In genomic region chr12:40336573-40337199, GRCh38 we compare ENCODE assay signal across 8 cellular contexts.
DNase-seq lines count a peak whose midpoint lies in the region; ATAC-seq and TF ChIP-seq lines count a peak whose summit lies in the region.

No MANE protein-coding gene starts in this region.

- H3K9me3 ChIP-seq in neuronal stem cell (replicated peaks in 1 of 2; ENCODE audit: control insufficient read depth in 2 of 2, insufficient read depth in 1 of 2, low read depth in 1 of 2, low read length in 2 of 2): no peaks in the 10 kb centered on the region

- peak; percentile 63 for ATAC-seq in HG02884 (IDR thresholded peaks at IDR 0.05; ENCODE audit: unreplicated experiment)

- H3K9ac ChIP-seq in neuronal stem cell (ENCODE audit: low read depth, low read length, poor library complexity): no peak overlapping the region

- H2BK12ac ChIP-seq in neuronal stem cell (ENCODE audit: low read length): no peak overlapping the region

- H2AFZ ChIP-seq in neuronal stem cell (ENCODE audit: low read length): no peak overlapping the region

- no peak overlapping the region for H3K14ac ChIP-seq in neuronal stem cell (ENCODE audit: low read length)

- H3K79me1 ChIP-seq in neuronal stem cell (ENCODE audit: low read depth, low read length): no peaks in the 10 kb centered on the region

- peak; percentile 64 for TF ChIP-seq CTCF in GM06990 (IDR thresholded peaks at IDR 0.05; ENCODE audit: insufficient read depth, low read length, poor library complexity, severe bottlenecking)

- H3K18ac ChIP-seq in neuronal stem cell (ENCODE audit: low read length): no peak overlapping the region

- H3K4me1 ChIP-seq in neuronal stem cell (ENCODE audit: control insufficient read depth in 2 of 2, insufficient read depth in 1 of 2, low read depth in 1 of 2, low read length in 2 of 2): no peaks in the 10 kb centered on the region

- no peak overlapping the region for H3K4me2 ChIP-seq in neuronal stem cell (ENCODE audit: insufficient read depth, low read length, poor library complexity, severe bottlenecking)

- no peak overlapping the region for H4K91ac ChIP-seq in neuronal stem cell (ENCODE audit: low read depth, low read length, poor library complexity)

- no peak overlapping the region for H2AK5ac ChIP-seq in neuronal stem cell (ENCODE audit: low read depth, low read length)

- no peak overlapping the region for H2BK120ac ChIP-seq in neuronal stem cell (ENCODE audit: low read depth, low read length)

- no peak for DNase-seq in GM06990 (ENCODE audit: extremely low read depth, insufficient read length)
- DNase-seq in RPMI7951 (ENCODE audit: low read depth): peak; percentile 2
- peak; percentile 20 for DNase-seq in hepatic stellate cell (ENCODE audit: low spot score)
- no peak for DNase-seq in ecto neural progenitor cell (ENCODE audit: low spot score)
- DNase-seq in activated CD4-positive, CD25-positive, alpha-beta regulatory T cell (lab: John Stamatoyannopoulos, UW): no peak
- no peak for DNase-seq in neuronal stem cell (ENCODE audit: low spot score)
- DNase-seq in SHP77 (lab: John Stamatoyannopoulos, UW): no peak

- WGBS in neuronal stem cell (ENCODE audit: extremely low coverage in 2 of 2, insufficient read length in 2 of 2, insufficient replicate concordance in 1 of 2), 2 donors: no CpG with 5 or more reads among the region's 1 CpG

- H3K27ac ChIP-seq in neuronal stem cell (replicated peaks; ENCODE audit: low read length): no peak overlapping the region

- no peak overlapping the region for H3K4ac ChIP-seq in neuronal stem cell (ENCODE audit: low read length)

- H3K36me3 ChIP-seq in GM06990 (ENCODE audit: control insufficient read depth, insufficient read depth, low read length) (no peaks in the 10 kb centered on the region; the same call in 1 of the 2 replicates), neuronal stem cell (replicated peaks in 1 of 2; ENCODE audit: control insufficient read depth in 2 of 2, insufficient read depth in 2 of 2, low read length in 2 of 2) (no peaks in the 10 kb centered on the region)

- H3K27me3 ChIP-seq in GM06990 (replicated peaks; ENCODE audit: control insufficient read depth, insufficient read depth, low read length) (no peaks in the 10 kb centered on the region), neuronal stem cell (ENCODE audit: control insufficient read depth in 3 of 3, insufficient read depth in 3 of 3, low read depth in 1 of 3, low read length in 3 of 3) (no peaks in the 10 kb centered on the region)

- no peak overlapping the region for H2BK5ac ChIP-seq in neuronal stem cell (ENCODE audit: low read length)

- no peak overlapping the region for H2BK15ac ChIP-seq in neuronal stem cell (ENCODE audit: low read length)

- no peak overlapping the region for H4K8ac ChIP-seq in neuronal stem cell (ENCODE audit: low read depth, low read length)

- H3K4me3 ChIP-seq in GM06990 (replicated peaks; ENCODE audit: low read depth, low read length): no peak overlapping the region
- no peak overlapping the region for H3K4me3 ChIP-seq in neuronal stem cell (ENCODE audit: low read length in 2 of 2)

- no peak overlapping the region for H3K23ac ChIP-seq in neuronal stem cell (ENCODE audit: low read depth, low read length, poor library complexity)

Comparison
In these comparisons a context has a peak if more than half of its experiments do, and no peak if none do; other contexts are left out.
1. DNase-seq: peak in RPMI7951 (single experiment) and hepatic stellate cell (single experiment); none in GM06990 (single experiment), ecto neural progenitor cell (single experiment), activated CD4-positive, CD25-positive, alpha-beta regulatory T cell (0 of 4), neuronal stem cell (single experiment) and SHP77 (0 of 2).